13 cellular contexts compared by ENCODE assay signal in the genomic region with DNA sequence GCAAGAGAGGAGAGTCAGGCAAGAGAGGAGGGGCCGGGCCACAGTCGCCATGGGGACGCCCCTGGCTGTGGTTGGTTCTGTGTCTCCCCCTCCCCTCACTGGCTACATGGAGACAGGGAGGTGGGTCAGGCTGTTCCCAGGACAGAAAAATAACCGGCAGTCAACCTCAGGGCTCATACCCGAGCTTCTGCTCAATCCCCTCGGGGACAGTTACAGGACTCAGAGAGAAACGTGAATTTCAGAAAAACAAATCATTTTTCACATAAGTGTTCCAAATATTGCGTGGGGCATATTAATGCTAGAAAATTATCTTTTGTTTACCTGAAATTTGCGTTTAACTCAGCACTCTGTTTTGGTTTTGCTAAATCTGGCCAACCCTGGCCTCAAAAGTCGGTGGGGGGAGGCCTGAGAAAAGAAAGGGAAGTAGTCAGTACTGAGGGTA. TPM values are rescaled to one million over a fixed set of nuclear protein-coding genes. Genes with fewer than 3 reads are reported as not detected.
A peak's percentile ranks its signal among the peaks of the same experiment; 100 is the strongest.
DNase-seq lines count a peak whose midpoint lies in the region; ATAC-seq and TF ChIP-seq lines count a peak whose summit lies in the region.
"Had no signal": no experiment of that assay in that cellular context is flagged by ENCODE, and none has a peak within 500 bp of the region (broad histone marks: within the 10 kb centered on the region; RNA-seq: fewer than 3 reads in every experiment).

No MANE protein-coding gene starts in this region.

- H3K27me3 ChIP-seq in ascending aorta (no peaks in the 10 kb centered on the region), thoracic aorta (replicated peaks; ENCODE audit: insufficient read depth) (no peaks in the 10 kb centered on the region)

- ATAC-seq in thoracic aorta (ENCODE audit: insufficient number of reproducible peaks, low FRiP score, low read depth) (no peak), GM21367 (IDR thresholded peaks at IDR 0.05; ENCODE audit: unreplicated experiment) (no peak), GM19351 (IDR thresholded peaks at IDR 0.05; ENCODE audit: unreplicated experiment) (no peak)
- ATAC-seq: A549 had no signal

- H3K4me1 ChIP-seq in ascending aorta = peaks cover 0 to 34% of the 10 kb centered on the region in 2 donors
- H3K4me1 ChIP-seq in thoracic aorta (ENCODE audit: control insufficient read depth in 1 of 2, low read depth in 2 of 2) = peaks cover 10 to 71% of the 10 kb centered on the region in 2 donors

- intact Hi-C loops in ascending aorta (cut with DNase I) = no loop called here

- CTCF ChIA-PET in HEK293T (lab: Yijun Ruan, JAX) = interaction anchor here (0.6 to 0.8 kb wide), 3 partner anchors 13 to 88 kb away, joined by 4 to 11 read pairs (median 6); no protein-coding TSS in a partner anchor

- H3K4me3 ChIP-seq in ascending aorta = no peak overlapping the region
- H3K4me3 ChIP-seq in thoracic aorta = no peak overlapping the region
- H3K4me3 ChIP-seq: A549 had no signal

- H3K27ac ChIP-seq in ascending aorta (peak overlapping the region; percentile 16 to 46), thoracic aorta (peak overlapping the region; percentile 54 to 69)
- H3K27ac ChIP-seq: A549, KMS-11 had no signal

- H3K36me3 ChIP-seq in ascending aorta (peaks cover 19 to 20% of the 10 kb centered on the region in 2 donors), thoracic aorta (peaks cover 15% of the 10 kb centered on the region)

- POLR2A ChIA-PET in HEK293T (lab: Yijun Ruan, JAX) = interaction anchor here (0.8 to 0.9 kb wide), 2 partner anchors 27 to 89 kb away, joined by 3 read pairs; no protein-coding TSS in a partner anchor

- TF ChIP-seq CTCF in ascending aorta (IDR thresholded peaks at IDR 0.05) (no peak), thoracic aorta (IDR thresholded peaks at IDR 0.05) (no peak)

- peak; percentile 50 for DNase-seq in NCI-H2227 (lab: John Stamatoyannopoulos, UW; ENCODE audit: unreplicated experiment)
- no peak for DNase-seq in NCI-H2227 treated with DMSO at 0.1 percent for 48 hours (lab: John Stamatoyannopoulos, UW)
- no peak for DNase-seq in ascending aorta (ENCODE audit: low spot score in 2 of 2)
- peak; percentile 98 for DNase-seq in islet precursor cell
- no peak for DNase-seq in thoracic aorta (ENCODE audit: low spot score)
- no peak for DNase-seq in HEK293T (ENCODE audit: extremely low spot score)
- DNase-seq: DND-41, erythroblast, T-helper 2 cell had no signal

- no peaks in the 10 kb centered on the region for H3K9me3 ChIP-seq in ascending aorta
- H3K9me3 ChIP-seq in thoracic aorta = no peaks in the 10 kb centered on the region
- H3K9me3 ChIP-seq: A549 had no signal

TF ChIP-seq in HEK293T, 16 proteins besides CTCF, POLR2A, EP300 and RAD21:
- TF ChIP-seq ARNT (IDR thresholded peaks at IDR 0.05) = no peak
- no peak for TF ChIP-seq ZNF384 (IDR thresholded peaks at IDR 0.05)
- TF ChIP-seq ELF4 (IDR thresholded peaks at IDR 0.05) = no peak

RNA-seq across cellular contexts. Expression of a gene that starts 22.2 kb away (rescaled TPM):
- total RNA-seq in ascending aorta (not detected), thoracic aorta (not detected)

RNA-seq across cellular contexts. Expression of a gene that starts 27.9 kb away (rescaled TPM):
- 104 TPM for total RNA-seq in ascending aorta
- total RNA-seq in thoracic aorta = 100 to 1,000 TPM in 1 of 2 donors, 10 to 100 TPM in 1; 73.8 to 134 TPM

Comparison
In these comparisons a context has a peak if more than half of its experiments do, and no peak if none do; other contexts are left out.
1. DNase-seq: peak in NCI-H2227 (single experiment) and islet precursor cell (single experiment); none in NCI-H2227 treated with DMSO at 0.1 percent for 48 hours (single experiment), ascending aorta (0 of 2), thoracic aorta (single experiment) and HEK293T (single experiment).